In genomic region chr1:6601049-6601864, GRCh38 we compare ENCODE assay signal across 2 cellular contexts.
A peak's percentile ranks its signal among the peaks of the same experiment; 100 is the strongest.
TF ChIP-seq lines count a peak whose summit lies in the region.

No MANE protein-coding gene starts in this region.

TF ChIP-seq in HEK293, 187 proteins besides CTCF, POLR2A, EP300 and RAD21 (continues in another document):
- TF ChIP-seq ZNF600 (tag by site-specific recombination; IDR thresholded peaks at IDR 0.05) (no peak), ZBTB48 (tag by site-specific recombination; IDR thresholded peaks at IDR 0.05) (peak; percentile 76), ZNF692 (tag by site-specific recombination; IDR thresholded peaks at IDR 0.05) (peak; percentile 46), ZNF335 (tag by site-specific recombination; conservative IDR thresholded peaks at IDR 0.05) (peak; percentile 59), SP2 (tag by site-specific recombination; IDR thresholded peaks at IDR 0.05) (peak; percentile 63), PRDM10 (tag by site-specific recombination; IDR thresholded peaks at IDR 0.05) (peak; percentile 95), ZBTB8A (tag by site-specific recombination; IDR thresholded peaks at IDR 0.05) (peak; percentile 93), ZBTB49 (tag by site-specific recombination; IDR thresholded peaks at IDR 0.05; ENCODE audit: low read depth) (no peak), ZEB2 (tag by site-specific recombination; IDR thresholded peaks at IDR 0.05) (peak; percentile 61), ZNF155 (tag by site-specific recombination; IDR thresholded peaks at IDR 0.05) (no peak), ZNF639 (tag by site-specific recombination; IDR thresholded peaks at IDR 0.05) (0 out of 2 replicates have a peak, but pooled peaks have one; percentile 20), SP3 (tag by site-specific recombination; IDR thresholded peaks at IDR 0.05) (peak; percentile 48; the same call in 1 of the 2 replicates), ZNF416 (tag by site-specific recombination; IDR thresholded peaks at IDR 0.05) (no peak), ZNF398 (tag by site-specific recombination; IDR thresholded peaks at IDR 0.05) (0 out of 2 replicates have a peak, but pooled peaks have one; percentile 10), ZNF501 (tag by site-specific recombination; IDR thresholded peaks at IDR 0.05) (0 out of 2 replicates have a peak, but pooled peaks have one; percentile 70)

TF ChIP-seq in H1, 55 proteins besides CTCF, POLR2A, EP300 and RAD21:
- TF ChIP-seq CEBPB (IDR thresholded peaks at IDR 0.05; ENCODE audit: low read depth, low read length), result no peak
- no peak for TF ChIP-seq HDAC6 (IDR thresholded peaks at IDR 0.05; ENCODE audit: low read depth, low read length)
- peak; percentile 2 to 33; a peak in 2 of 4 replicates for TF ChIP-seq SIN3A (conservative IDR thresholded peaks at IDR 0.05 in 1 of 2, IDR thresholded peaks at IDR 0.05 in 1 of 2; ENCODE audit: low read depth in 1 of 2, low read length in 2 of 2)
- no peak for TF ChIP-seq TCF12 (IDR thresholded peaks at IDR 0.05; ENCODE audit: low read depth, low read length)
- peak; percentile 51 for TF ChIP-seq MAX (IDR thresholded peaks at IDR 0.05)
- peak; percentile 78; the same call in 1 of the 2 replicates for TF ChIP-seq MAFK (IDR thresholded peaks at IDR 0.05; ENCODE audit: low read depth, low read length)
- TF ChIP-seq TBP (IDR thresholded peaks at IDR 0.05; ENCODE audit: low read depth, low read length), result 0 out of 2 replicates have a peak, but pooled peaks have one; percentile 5
- no peak for TF ChIP-seq SIRT6 (IDR thresholded peaks at IDR 0.05; ENCODE audit: low read length)
- no peak for TF ChIP-seq KDM1A (IDR thresholded peaks at IDR 0.05; ENCODE audit: borderline replicate concordance, low read length)
- peak; percentile 55 for TF ChIP-seq USF2 (IDR thresholded peaks at IDR 0.05; ENCODE audit: low read length)
- TF ChIP-seq PHF8 (conservative IDR thresholded peaks at IDR 0.05; ENCODE audit: low read depth, low read length), result 0 out of 2 replicates have a peak, but pooled peaks have one; percentile 15
- peak; percentile 87 for TF ChIP-seq BACH1 (IDR thresholded peaks at IDR 0.05; ENCODE audit: low read length)
- TF ChIP-seq CREB1 (IDR thresholded peaks at IDR 0.05), result peak; percentile 71
TF ChIP-seq in H1: peak in this region for 8.
